In the genomic region with DNA sequence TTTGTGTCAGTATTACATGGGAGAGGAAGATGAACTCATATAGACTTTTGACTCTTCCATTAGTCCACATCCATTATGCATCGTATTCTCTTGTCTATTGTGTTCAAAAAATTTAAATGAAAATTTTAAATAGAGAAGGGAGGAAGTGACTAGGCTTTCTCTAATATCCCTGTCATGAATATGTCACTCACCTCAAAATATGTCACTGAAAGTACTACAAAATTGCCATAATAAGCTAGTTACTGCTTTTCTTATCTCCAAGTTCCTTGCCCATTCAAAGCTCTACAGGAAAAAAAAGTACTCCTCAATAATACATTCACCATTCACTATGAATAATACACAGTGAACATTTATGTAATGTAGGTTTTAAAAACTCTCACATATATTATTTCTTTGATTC, we compare ENCODE assay signal across 31 cellular contexts. TPM values are rescaled to one million over a fixed set of nuclear protein-coding genes. Genes with fewer than 3 reads are reported as not detected.
"Had no signal": no experiment of that assay in that cellular context is flagged by ENCODE, and none has a peak within 500 bp of the region (broad histone marks: within the 10 kb centered on the region; RNA-seq: fewer than 3 reads in every experiment).

No MANE protein-coding gene starts in this region.

- FAIRE-seq: islet of Langerhans, keratinocyte had no signal

- DNase-seq: dermis blood vessel endothelial cell; dorsolateral prefrontal cortex; effector CD4-positive, alpha-beta T cell; effector memory CD4-positive, alpha-beta T cell; erythroblast; esophagus squamous epithelium; foreskin fibroblast; foreskin melanocyte; gastrocnemius medialis; glutamatergic neuron; head of caudate nucleus; heart right ventricle; hippocampal formation; left cardiac atrium; left lung; left ventricle myocardium superior; lower lobe of right lung; mesenchymal stem cell; midbrain had no signal

- H3K4me1 ChIP-seq: gastrocnemius medialis, left lung, lower lobe of right lung had no signal

- H3K27me3 ChIP-seq: esophagus squamous epithelium, gastrocnemius medialis, heart right ventricle, left lung had no signal

- H3K27ac ChIP-seq: coronary artery, dorsolateral prefrontal cortex, epithelial cell of prostate, esophagus squamous epithelium, gastrocnemius medialis, heart right ventricle, left lung, lower lobe of right lung had no signal

- H3K9me3 ChIP-seq: esophagus squamous epithelium, gastrocnemius medialis, left lung had no signal

- ATAC-seq: esophagus mucosa, gastrocnemius medialis, heart right ventricle, left cardiac atrium, left lung, left ventricle myocardium superior, lower lobe of right lung had no signal

- H3K4me3 ChIP-seq: coronary artery, dorsolateral prefrontal cortex, esophagus squamous epithelium, gastrocnemius medialis, heart right ventricle, left lung, lower lobe of right lung had no signal

- H3K36me3 ChIP-seq: esophagus squamous epithelium, gastrocnemius medialis, heart right ventricle, left lung, lower lobe of right lung had no signal

RNA-seq across cellular contexts. Expression of a gene that starts 22.3 kb away (rescaled TPM):
- total RNA-seq: dermis blood vessel endothelial cell, dorsolateral prefrontal cortex, esophagus mucosa, esophagus squamous epithelium, gastrocnemius medialis, glomerular endothelial cell, heart right ventricle, kidney epithelial cell, left cardiac atrium, left lung, left ventricle myocardium superior, lower leg skin, lower lobe of right lung, lung microvascular endothelial cell, mesenteric fat pad, mononuclear cell, mucosa of gallbladder had no signal
- polyA plus RNA-seq: heart right ventricle, keratinocyte had no signal
